In genomic region chr11:46348566-46348981, GRCh38 we compare ENCODE assay signal across 8 cellular contexts. TPM values are rescaled to one million over a fixed set of nuclear protein-coding genes. Genes with fewer than 3 reads are reported as not detected.
DNase-seq lines count a peak whose midpoint lies in the region; ATAC-seq and TF ChIP-seq lines count a peak whose summit lies in the region.

No MANE protein-coding gene starts in this region.

- H3K4me1 Mint-ChIP-seq in progenitor cell of endocrine pancreas (ENCODE audit: low read depth), result peaks cover 25% of the 10 kb centered on the region

- peaks cover 23% of the 10 kb centered on the region for H3K27me3 Mint-ChIP-seq in progenitor cell of endocrine pancreas

- H3K4me3 ChIP-seq in GM06990 (replicated peaks; ENCODE audit: low read depth, low read length) (peak overlapping the region; percentile 98), WI38 (ENCODE audit: low read depth, low read length) (peak overlapping the region; percentile 87), esophagus (ENCODE audit: low read depth in 1 of 2, low read length in 2 of 2) (peak overlapping the region; percentile 71 to 84)

- no peaks in the 10 kb centered on the region for H3K9me3 ChIP-seq in esophagus (ENCODE audit: control insufficient read depth in 2 of 2, insufficient read depth in 1 of 2, low read depth in 1 of 2, low read length in 1 of 2)

- H3K27me3 ChIP-seq in GM06990 (replicated peaks; ENCODE audit: control insufficient read depth, insufficient read depth, low read length), result no peaks in the 10 kb centered on the region
- no peaks in the 10 kb centered on the region for H3K27me3 ChIP-seq in esophagus (ENCODE audit: control insufficient read depth in 1 of 2, insufficient read depth in 2 of 2, low read length in 2 of 2)
- no peaks in the 10 kb centered on the region for H3K27me3 ChIP-seq in foreskin keratinocyte

- no peaks in the 10 kb centered on the region for H3K9me3 Mint-ChIP-seq in progenitor cell of endocrine pancreas (ENCODE audit: low read depth)

- ATAC-seq in foreskin keratinocyte, result no peak

- H3K27ac ChIP-seq in esophagus (ENCODE audit: low read depth in 2 of 2, low read length in 1 of 2) (peak overlapping the region in 1 of 2 donors; percentile 30), foreskin keratinocyte (no peak overlapping the region)

- peaks cover 2 to 39% of the 10 kb centered on the region in 2 donors for H3K4me1 ChIP-seq in esophagus (ENCODE audit: control insufficient read depth in 2 of 2, insufficient read depth in 2 of 2, low read length in 1 of 2)
- H3K4me1 ChIP-seq in foreskin keratinocyte, result peaks cover 9% of the 10 kb centered on the region

- DNase-seq in GM06990 (ENCODE audit: extremely low read depth, insufficient read length) (no peak), progenitor cell of endocrine pancreas (ENCODE audit: low spot score, unreplicated experiment) (no peak), NCI-H2227 (lab: John Stamatoyannopoulos, UW; ENCODE audit: unreplicated experiment) (no peak), G401 (ENCODE audit: low spot score) (no peak), foreskin keratinocyte (no peak), NCI-H526 treated with DMSO at 0.1 percent for 48 hours (lab: John Stamatoyannopoulos, UW) (no peak)

- in situ Hi-C loops in G401 (cut with HindIII; ENCODE audit: low sequenced_read_pairs), result no loop called here

- H3K36me3 ChIP-seq in GM06990 (ENCODE audit: control insufficient read depth, insufficient read depth, low read length) (peaks cover 1% of the 10 kb centered on the region), esophagus (ENCODE audit: control insufficient read depth in 2 of 2, insufficient read depth in 2 of 2, low read length in 1 of 2) (peaks cover 0 to 1% of the 10 kb centered on the region in 2 donors)

- 44 to 53% methylated on average over 8 to 9 of the region's 9 CpGs for WGBS in esophagus, 2 donors

- H3K27ac Mint-ChIP-seq in progenitor cell of endocrine pancreas, result no peak overlapping the region

- H3K36me3 Mint-ChIP-seq in progenitor cell of endocrine pancreas (ENCODE audit: insufficient read depth), result no peaks in the 10 kb centered on the region

- H3K4me3 Mint-ChIP-seq in progenitor cell of endocrine pancreas (ENCODE audit: low read depth), result peak overlapping the region; percentile 77

- TF ChIP-seq CTCF in GM06990 (IDR thresholded peaks at IDR 0.05; ENCODE audit: insufficient read depth, low read length, poor library complexity, severe bottlenecking) (no peak), WI38 (IDR thresholded peaks at IDR 0.05; ENCODE audit: low read depth, low read length) (no peak), progenitor cell of endocrine pancreas (IDR thresholded peaks at IDR 0.05; ENCODE audit: unreplicated experiment) (no peak), foreskin keratinocyte (conservative IDR thresholded peaks at IDR 0.05) (no peak)

RNA-seq across cellular contexts. Expression of gene DGKZ, which starts 1.3 kb away (rescaled TPM):
- polyA plus RNA-seq in esophagus (10 to 100 TPM; 27.3 to 36.6 TPM), foreskin keratinocyte (57.9 and 59.1 TPM in 2 replicates)
- total RNA-seq in progenitor cell of endocrine pancreas (55.1 and 58.3 TPM in 2 replicates), foreskin keratinocyte (70.1 and 71.6 TPM in 2 replicates)
- 66.2 and 68.4 TPM in 2 replicates for total RNA-seq in G401 (2014; rRNA removed; shearing (Covaris generic))

RNA-seq across cellular contexts. Expression of gene MDK, which starts 32.9 kb away (rescaled TPM):
- polyA plus RNA-seq in esophagus, result 10 to 100 TPM; 19.9 to 24.3 TPM
- 1,921 and 2,040 TPM in 2 replicates for total RNA-seq in progenitor cell of endocrine pancreas
- 612 and 634 TPM in 2 replicates for total RNA-seq in G401 (2014; rRNA removed; shearing (Covaris generic))
- total RNA-seq in foreskin keratinocyte, result 23.4 and 24.2 TPM in 2 replicates
- 50.6 and 56.0 TPM in 2 replicates for polyA plus RNA-seq in foreskin keratinocyte

RNA-seq across cellular contexts. Expression of gene CHRM4, which starts 43.0 kb away (rescaled TPM):
- polyA plus RNA-seq in esophagus (under 1 TPM in 1 of 2 donors, not detected in 1; 0.02 TPM), foreskin keratinocyte (not detected in 2 replicates)
- total RNA-seq in progenitor cell of endocrine pancreas (0.51 and 0.81 TPM in 2 replicates), foreskin keratinocyte (not detected in 2 replicates)
- 0.55 and 5.2 TPM in 2 replicates for total RNA-seq in G401 (2014; rRNA removed; shearing (Covaris generic))

Comparison
In these comparisons a context has a peak if more than half of its experiments do, and no peak if none do; other contexts are left out.
1. RNA of gene MDK, which starts 32.9 kb away (total RNA-seq): 1,921 to 2,040 TPM in progenitor cell of endocrine pancreas and 612 to 634 TPM in G401; 23.4 to 24.2 TPM in foreskin keratinocyte; every median in the first group is over 10 times any median in the second.
2. Peak in every context shown above with its lines, with median percentiles within 50 percentile points of each other: H3K4me3 ChIP-seq.